1 cellular context compared by ENCODE assay signal in the genomic region with DNA sequence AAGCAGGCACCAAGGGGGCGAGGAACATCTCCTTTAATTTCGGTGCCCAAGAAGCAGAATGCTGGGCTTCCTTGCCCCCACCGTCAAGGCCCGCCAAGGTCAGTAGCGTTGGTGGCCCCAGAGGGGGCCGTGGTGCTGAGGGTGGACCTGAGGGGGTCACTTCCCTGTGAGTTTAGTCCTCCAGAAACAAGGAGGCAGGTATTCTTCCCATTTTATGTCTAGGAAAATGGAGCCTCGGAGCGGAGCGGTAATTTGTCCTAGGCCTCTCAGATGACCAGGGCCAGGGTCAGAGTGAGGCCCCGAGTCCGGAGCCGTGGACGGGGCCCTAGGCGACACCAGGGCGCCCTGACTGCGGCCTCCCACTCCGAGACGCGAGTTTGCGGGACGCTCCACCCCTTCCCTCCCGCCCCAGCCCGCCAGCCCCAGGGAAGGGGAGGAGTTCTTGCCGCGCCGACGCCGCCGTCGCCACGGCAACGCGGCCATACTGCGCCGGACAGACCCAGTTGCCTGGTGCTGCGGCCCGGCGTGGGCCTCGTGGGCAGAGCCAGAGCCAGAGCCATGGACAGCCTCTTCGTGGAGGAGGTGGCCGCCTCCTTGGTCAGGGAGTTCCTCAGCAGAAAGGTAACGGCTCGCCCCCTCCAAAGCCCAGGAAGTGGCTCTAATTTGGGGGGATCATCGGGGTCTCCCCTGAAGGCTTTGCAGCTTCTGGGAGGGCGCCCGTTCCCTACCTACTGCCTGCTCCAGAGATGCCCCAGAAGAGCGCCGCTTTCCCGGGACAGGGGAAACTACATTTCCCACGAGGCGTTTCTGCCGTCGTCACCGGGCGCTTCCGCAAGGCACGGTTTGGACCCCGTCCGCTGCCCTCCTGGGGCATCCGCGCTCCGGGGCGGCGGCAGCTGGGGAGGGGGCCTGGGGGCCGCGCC.
A peak's percentile ranks its signal among the peaks of the same experiment; 100 is the strongest.
TF ChIP-seq lines count a peak whose summit lies in the region.

MINDY4 (plus strand) TSS at position 482 of the 923 bp plus-strand sequence; CDS start at position 559, 77 bp downstream.

TF ChIP-seq in HepG2, 621 proteins besides CTCF, POLR2A, EP300 and RAD21 (continued from another document and continues in another):
- peak; percentile 29; the same call in 1 of the 2 replicates for TF ChIP-seq GMEB1 (CRISPR knock-in tag; IDR thresholded peaks at IDR 0.05; ENCODE audit: borderline replicate concordance)
- TF ChIP-seq XRCC5 (optimal IDR thresholded peaks at IDR 0.05; ENCODE audit: low read length), result no peak
- TF ChIP-seq GABPB1 (CRISPR knock-in tag; IDR thresholded peaks at IDR 0.05), result peak; percentile 94
- no peak for TF ChIP-seq MEIS2 (CRISPR knock-in tag; IDR thresholded peaks at IDR 0.05)
- TF ChIP-seq FOXP4 (CRISPR knock-in tag; IDR thresholded peaks at IDR 0.05), result no peak
- no peak for TF ChIP-seq YY1 (IDR thresholded peaks at IDR 0.05; ENCODE audit: insufficient read depth, insufficient replicate concordance, low read depth, low read length)
- no peak for TF ChIP-seq FOXM1 (CRISPR knock-in tag; IDR thresholded peaks at IDR 0.05)
- no peak for TF ChIP-seq GPN1 (CRISPR knock-in tag; IDR thresholded peaks at IDR 0.05; ENCODE audit: borderline replicate concordance)
- TF ChIP-seq ZNF564 (CRISPR knock-in tag; IDR thresholded peaks at IDR 0.05), result no peak
- peak; percentile 19 for TF ChIP-seq AGO1 (IDR thresholded peaks at IDR 0.05; ENCODE audit: low read depth, low read length, poor library complexity, severe bottlenecking)
- TF ChIP-seq CHD4 (IDR thresholded peaks at IDR 0.05; ENCODE audit: borderline replicate concordance, low read length), result no peak
- no peak for TF ChIP-seq ZNF138 (CRISPR knock-in tag; IDR thresholded peaks at IDR 0.05; ENCODE audit: low read depth)
- TF ChIP-seq ZNF224 (CRISPR knock-in tag; IDR thresholded peaks at IDR 0.05), result no peak
- no peak for TF ChIP-seq GATAD2A (CRISPR knock-in tag; IDR thresholded peaks at IDR 0.05)
- TF ChIP-seq, protein P1, sequence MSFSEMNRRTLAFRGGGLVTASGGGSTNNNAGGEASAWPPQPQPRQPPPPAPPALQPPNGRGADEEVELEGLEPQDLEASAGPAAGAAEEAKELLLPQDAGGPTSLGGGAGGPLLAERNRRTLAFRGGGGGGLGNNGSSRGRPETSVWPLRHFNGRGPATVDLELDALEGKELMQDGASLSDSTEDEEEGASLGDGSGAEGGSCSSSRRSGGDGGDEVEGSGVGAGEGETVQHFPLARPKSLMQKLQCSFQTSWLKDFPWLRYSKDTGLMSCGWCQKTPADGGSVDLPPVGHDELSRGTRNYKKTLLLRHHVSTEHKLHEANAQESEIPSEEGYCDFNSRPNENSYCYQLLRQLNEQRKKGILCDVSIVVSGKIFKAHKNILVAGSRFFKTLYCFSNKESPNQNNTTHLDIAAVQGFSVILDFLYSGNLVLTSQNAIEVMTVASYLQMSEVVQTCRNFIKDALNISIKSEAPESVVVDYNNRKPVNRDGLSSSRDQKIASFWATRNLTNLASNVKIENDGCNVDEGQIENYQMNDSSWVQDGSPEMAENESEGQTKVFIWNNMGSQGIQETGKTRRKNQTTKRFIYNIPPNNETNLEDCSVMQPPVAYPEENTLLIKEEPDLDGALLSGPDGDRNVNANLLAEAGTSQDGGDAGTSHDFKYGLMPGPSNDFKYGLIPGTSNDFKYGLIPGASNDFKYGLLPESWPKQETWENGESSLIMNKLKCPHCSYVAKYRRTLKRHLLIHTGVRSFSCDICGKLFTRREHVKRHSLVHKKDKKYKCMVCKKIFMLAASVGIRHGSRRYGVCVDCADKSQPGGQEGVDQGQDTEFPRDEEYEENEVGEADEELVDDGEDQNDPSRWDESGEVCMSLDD (CRISPR knock-in tag; IDR thresholded peaks at IDR 0.05; ENCODE audit: borderline replicate concordance), result no peak
- TF ChIP-seq ZNF768 (CRISPR knock-in tag; IDR thresholded peaks at IDR 0.05), result no peak
- TF ChIP-seq SRSF1 (optimal IDR thresholded peaks at IDR 0.05; ENCODE audit: low read depth, low read length), result no peak
- TF ChIP-seq ASH2L (IDR thresholded peaks at IDR 0.05; ENCODE audit: insufficient read length, low read depth, low read length), result no peak
- no peak for TF ChIP-seq MATR3 (CRISPR knock-in tag; IDR thresholded peaks at IDR 0.05)
- no peak for TF ChIP-seq SSRP1 (CRISPR knock-in tag; IDR thresholded peaks at IDR 0.05)
- TF ChIP-seq TCF7L2 (IDR thresholded peaks at IDR 0.05; ENCODE audit: low read depth, low read length), result no peak
- no peak for TF ChIP-seq ZNF253 (CRISPR knock-in tag; IDR thresholded peaks at IDR 0.05; ENCODE audit: borderline replicate concordance)
- TF ChIP-seq TIGD3 (CRISPR knock-in tag; IDR thresholded peaks at IDR 0.05; ENCODE audit: borderline replicate concordance), result no peak
- no peak for TF ChIP-seq TBX2 (CRISPR knock-in tag; IDR thresholded peaks at IDR 0.05; ENCODE audit: borderline replicate concordance)
- no peak for TF ChIP-seq SALL1 (CRISPR knock-in tag; IDR thresholded peaks at IDR 0.05)
- peak; percentile 60 for TF ChIP-seq HNRNPLL (IDR thresholded peaks at IDR 0.05; ENCODE audit: low read depth, low read length, poor library complexity, severe bottlenecking)
- TF ChIP-seq ZNF713 (CRISPR knock-in tag; IDR thresholded peaks at IDR 0.05), result no peak
- TF ChIP-seq ZNF501 (CRISPR knock-in tag; IDR thresholded peaks at IDR 0.05), result no peak
- TF ChIP-seq ETV6 (CRISPR knock-in tag; conservative IDR thresholded peaks at IDR 0.05), result no peak
- no peak for TF ChIP-seq TARDBP (CRISPR knock-in tag; IDR thresholded peaks at IDR 0.05)
- no peak for TF ChIP-seq SP1 (IDR thresholded peaks at IDR 0.05)
- TF ChIP-seq SP1 (CRISPR knock-in tag; IDR thresholded peaks at IDR 0.05), result no peak
- TF ChIP-seq ZNF335 (CRISPR knock-in tag; IDR thresholded peaks at IDR 0.05), result no peak
- TF ChIP-seq ZFY (CRISPR knock-in tag; IDR thresholded peaks at IDR 0.05), result peak; percentile 26; the same call in 1 of the 2 replicates
- no peak for TF ChIP-seq ZNF614 (CRISPR knock-in tag; IDR thresholded peaks at IDR 0.05; ENCODE audit: borderline replicate concordance)
- TF ChIP-seq HCFC1 (IDR thresholded peaks at IDR 0.05; ENCODE audit: low read depth, low read length), result peak; percentile 52; the same call in 1 of the 2 replicates
- TF ChIP-seq THRA (CRISPR knock-in tag; IDR thresholded peaks at IDR 0.05; ENCODE audit: borderline replicate concordance), result no peak
- TF ChIP-seq ZNF780A (CRISPR knock-in tag; IDR thresholded peaks at IDR 0.05), result no peak
- no peak for TF ChIP-seq SAFB2 (CRISPR knock-in tag; IDR thresholded peaks at IDR 0.05; ENCODE audit: borderline replicate concordance, low read depth)
- no peak for TF ChIP-seq DR1 (CRISPR knock-in tag; IDR thresholded peaks at IDR 0.05)
- TF ChIP-seq ZBTB34 (CRISPR knock-in tag; IDR thresholded peaks at IDR 0.05), result no peak
- TF ChIP-seq, protein P2, sequence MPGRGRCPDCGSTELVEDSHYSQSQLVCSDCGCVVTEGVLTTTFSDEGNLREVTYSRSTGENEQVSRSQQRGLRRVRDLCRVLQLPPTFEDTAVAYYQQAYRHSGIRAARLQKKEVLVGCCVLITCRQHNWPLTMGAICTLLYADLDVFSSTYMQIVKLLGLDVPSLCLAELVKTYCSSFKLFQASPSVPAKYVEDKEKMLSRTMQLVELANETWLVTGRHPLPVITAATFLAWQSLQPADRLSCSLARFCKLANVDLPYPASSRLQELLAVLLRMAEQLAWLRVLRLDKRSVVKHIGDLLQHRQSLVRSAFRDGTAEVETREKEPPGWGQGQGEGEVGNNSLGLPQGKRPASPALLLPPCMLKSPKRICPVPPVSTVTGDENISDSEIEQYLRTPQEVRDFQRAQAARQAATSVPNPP (CRISPR knock-in tag; IDR thresholded peaks at IDR 0.05), result no peak
- TF ChIP-seq, protein P3, sequence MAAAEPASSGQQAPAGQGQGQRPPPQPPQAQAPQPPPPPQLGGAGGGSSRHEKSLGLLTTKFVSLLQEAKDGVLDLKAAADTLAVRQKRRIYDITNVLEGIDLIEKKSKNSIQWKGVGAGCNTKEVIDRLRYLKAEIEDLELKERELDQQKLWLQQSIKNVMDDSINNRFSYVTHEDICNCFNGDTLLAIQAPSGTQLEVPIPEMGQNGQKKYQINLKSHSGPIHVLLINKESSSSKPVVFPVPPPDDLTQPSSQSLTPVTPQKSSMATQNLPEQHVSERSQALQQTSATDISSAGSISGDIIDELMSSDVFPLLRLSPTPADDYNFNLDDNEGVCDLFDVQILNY (CRISPR knock-in tag; conservative IDR thresholded peaks at IDR 0.05), result no peak
- no peak for TF ChIP-seq CREB1 (IDR thresholded peaks at IDR 0.05)
- TF ChIP-seq CREB1 (CRISPR knock-in tag; IDR thresholded peaks at IDR 0.05), result peak; percentile 86
- no peak for TF ChIP-seq ZNF670 (CRISPR knock-in tag; IDR thresholded peaks at IDR 0.05; ENCODE audit: borderline replicate concordance)
- no peak for TF ChIP-seq RFX5 (IDR thresholded peaks at IDR 0.05; ENCODE audit: low read depth, low read length)
- TF ChIP-seq, protein P4, sequence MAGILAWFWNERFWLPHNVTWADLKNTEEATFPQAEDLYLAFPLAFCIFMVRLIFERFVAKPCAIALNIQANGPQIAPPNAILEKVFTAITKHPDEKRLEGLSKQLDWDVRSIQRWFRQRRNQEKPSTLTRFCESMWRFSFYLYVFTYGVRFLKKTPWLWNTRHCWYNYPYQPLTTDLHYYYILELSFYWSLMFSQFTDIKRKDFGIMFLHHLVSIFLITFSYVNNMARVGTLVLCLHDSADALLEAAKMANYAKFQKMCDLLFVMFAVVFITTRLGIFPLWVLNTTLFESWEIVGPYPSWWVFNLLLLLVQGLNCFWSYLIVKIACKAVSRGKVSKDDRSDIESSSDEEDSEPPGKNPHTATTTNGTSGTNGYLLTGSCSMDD (CRISPR knock-in tag; IDR thresholded peaks at IDR 0.05), result no peak
- TF ChIP-seq CENPT (CRISPR knock-in tag; IDR thresholded peaks at IDR 0.05; ENCODE audit: low read depth), result no peak
- TF ChIP-seq ZBTB20 (CRISPR knock-in tag; IDR thresholded peaks at IDR 0.05; ENCODE audit: borderline replicate concordance, low read depth), result no peak
- TF ChIP-seq ZNF577 (CRISPR knock-in tag; IDR thresholded peaks at IDR 0.05; ENCODE audit: borderline replicate concordance, low read depth), result no peak
- TF ChIP-seq PPARG (CRISPR knock-in tag; conservative IDR thresholded peaks at IDR 0.05), result no peak
